Comparison of ENCODE assay signal across 1 cellular context in genomic region chr3:129160891-129161859, GRCh38.
TF ChIP-seq lines count a peak whose summit lies in the region.

Gene ISY1, minus strand, starts transcription at chr3:129161063. Its CDS starts 88 bp downstream, at chr3:129160975.

TF ChIP-seq in HepG2, 621 proteins besides CTCF, POLR2A, EP300 and RAD21 (continued from another document and continues in another):
- TF ChIP-seq, protein P1, sequence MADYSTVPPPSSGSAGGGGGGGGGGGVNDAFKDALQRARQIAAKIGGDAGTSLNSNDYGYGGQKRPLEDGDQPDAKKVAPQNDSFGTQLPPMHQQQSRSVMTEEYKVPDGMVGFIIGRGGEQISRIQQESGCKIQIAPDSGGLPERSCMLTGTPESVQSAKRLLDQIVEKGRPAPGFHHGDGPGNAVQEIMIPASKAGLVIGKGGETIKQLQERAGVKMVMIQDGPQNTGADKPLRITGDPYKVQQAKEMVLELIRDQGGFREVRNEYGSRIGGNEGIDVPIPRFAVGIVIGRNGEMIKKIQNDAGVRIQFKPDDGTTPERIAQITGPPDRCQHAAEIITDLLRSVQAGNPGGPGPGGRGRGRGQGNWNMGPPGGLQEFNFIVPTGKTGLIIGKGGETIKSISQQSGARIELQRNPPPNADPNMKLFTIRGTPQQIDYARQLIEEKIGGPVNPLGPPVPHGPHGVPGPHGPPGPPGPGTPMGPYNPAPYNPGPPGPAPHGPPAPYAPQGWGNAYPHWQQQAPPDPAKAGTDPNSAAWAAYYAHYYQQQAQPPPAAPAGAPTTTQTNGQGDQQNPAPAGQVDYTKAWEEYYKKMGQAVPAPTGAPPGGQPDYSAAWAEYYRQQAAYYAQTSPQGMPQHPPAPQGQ (CRISPR knock-in tag; IDR thresholded peaks at IDR 0.05; ENCODE audit: borderline replicate concordance), result no peak
- peak; percentile 77; the same call in 1 of the 2 replicates for TF ChIP-seq ZNF124 (CRISPR knock-in tag; IDR thresholded peaks at IDR 0.05)
- no peak for TF ChIP-seq RFXANK (CRISPR knock-in tag; IDR thresholded peaks at IDR 0.05)
- no peak for TF ChIP-seq JDP2 (CRISPR knock-in tag; IDR thresholded peaks at IDR 0.05; ENCODE audit: borderline replicate concordance)
- TF ChIP-seq HDAC1 (CRISPR knock-in tag; IDR thresholded peaks at IDR 0.05), result peak; percentile 98
- TF ChIP-seq KLF9 (CRISPR knock-in tag; IDR thresholded peaks at IDR 0.05; ENCODE audit: low read depth), result no peak
- TF ChIP-seq ZFP1 (CRISPR knock-in tag; IDR thresholded peaks at IDR 0.05), result no peak; the same call in 1 of the 2 replicates
- TF ChIP-seq, protein P2, sequence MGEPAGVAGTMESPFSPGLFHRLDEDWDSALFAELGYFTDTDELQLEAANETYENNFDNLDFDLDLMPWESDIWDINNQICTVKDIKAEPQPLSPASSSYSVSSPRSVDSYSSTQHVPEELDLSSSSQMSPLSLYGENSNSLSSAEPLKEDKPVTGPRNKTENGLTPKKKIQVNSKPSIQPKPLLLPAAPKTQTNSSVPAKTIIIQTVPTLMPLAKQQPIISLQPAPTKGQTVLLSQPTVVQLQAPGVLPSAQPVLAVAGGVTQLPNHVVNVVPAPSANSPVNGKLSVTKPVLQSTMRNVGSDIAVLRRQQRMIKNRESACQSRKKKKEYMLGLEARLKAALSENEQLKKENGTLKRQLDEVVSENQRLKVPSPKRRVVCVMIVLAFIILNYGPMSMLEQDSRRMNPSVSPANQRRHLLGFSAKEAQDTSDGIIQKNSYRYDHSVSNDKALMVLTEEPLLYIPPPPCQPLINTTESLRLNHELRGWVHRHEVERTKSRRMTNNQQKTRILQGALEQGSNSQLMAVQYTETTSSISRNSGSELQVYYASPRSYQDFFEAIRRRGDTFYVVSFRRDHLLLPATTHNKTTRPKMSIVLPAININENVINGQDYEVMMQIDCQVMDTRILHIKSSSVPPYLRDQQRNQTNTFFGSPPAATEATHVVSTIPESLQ (CRISPR knock-in tag; conservative IDR thresholded peaks at IDR 0.05), result no peak
- no peak for TF ChIP-seq ZNF451 (CRISPR knock-in tag; IDR thresholded peaks at IDR 0.05)
- TF ChIP-seq, protein P3, sequence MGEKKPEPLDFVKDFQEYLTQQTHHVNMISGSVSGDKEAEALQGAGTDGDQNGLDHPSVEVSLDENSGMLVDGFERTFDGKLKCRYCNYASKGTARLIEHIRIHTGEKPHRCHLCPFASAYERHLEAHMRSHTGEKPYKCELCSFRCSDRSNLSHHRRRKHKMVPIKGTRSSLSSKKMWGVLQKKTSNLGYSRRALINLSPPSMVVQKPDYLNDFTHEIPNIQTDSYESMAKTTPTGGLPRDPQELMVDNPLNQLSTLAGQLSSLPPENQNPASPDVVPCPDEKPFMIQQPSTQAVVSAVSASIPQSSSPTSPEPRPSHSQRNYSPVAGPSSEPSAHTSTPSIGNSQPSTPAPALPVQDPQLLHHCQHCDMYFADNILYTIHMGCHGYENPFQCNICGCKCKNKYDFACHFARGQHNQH (CRISPR knock-in tag; IDR thresholded peaks at IDR 0.05), result peak; percentile 67
- TF ChIP-seq ZMYM4 (CRISPR knock-in tag; IDR thresholded peaks at IDR 0.05), result peak; percentile 79
- TF ChIP-seq ZZZ3 (CRISPR knock-in tag; IDR thresholded peaks at IDR 0.05; ENCODE audit: borderline replicate concordance), result peak; percentile 78; the same call in 1 of the 2 replicates
- no peak for TF ChIP-seq ZNF441 (CRISPR knock-in tag; IDR thresholded peaks at IDR 0.05; ENCODE audit: borderline replicate concordance)
- no peak for TF ChIP-seq TCF12 (IDR thresholded peaks at IDR 0.05)
- TF ChIP-seq TCF12 (CRISPR knock-in tag; IDR thresholded peaks at IDR 0.05), result peak; percentile 77; the same call in 1 of the 2 replicates
- no peak for TF ChIP-seq HOXA7 (CRISPR knock-in tag; IDR thresholded peaks at IDR 0.05)
- TF ChIP-seq ZNF17 (CRISPR knock-in tag; IDR thresholded peaks at IDR 0.05), result no peak
- peak; percentile 11 for TF ChIP-seq TBL1XR1 (IDR thresholded peaks at IDR 0.05; ENCODE audit: borderline replicate concordance, low read length, partially characterized antibody)
- TF ChIP-seq MTA3 (CRISPR knock-in tag; IDR thresholded peaks at IDR 0.05), result no peak
- no peak; the same call in 1 of the 2 replicates for TF ChIP-seq ZMAT3 (CRISPR knock-in tag; conservative IDR thresholded peaks at IDR 0.05)
- no peak for TF ChIP-seq U2AF2 (IDR thresholded peaks at IDR 0.05; ENCODE audit: low read depth, low read length)
- no peak for TF ChIP-seq NR2F6 (IDR thresholded peaks at IDR 0.05)
- TF ChIP-seq NR2F6 (CRISPR knock-in tag; IDR thresholded peaks at IDR 0.05), result no peak
- TF ChIP-seq ZBTB44 (CRISPR knock-in tag; IDR thresholded peaks at IDR 0.05), result no peak
- TF ChIP-seq ZNF510 (CRISPR knock-in tag; IDR thresholded peaks at IDR 0.05; ENCODE audit: low read depth), result peak; percentile 65; the same call in 1 of the 2 replicates
- TF ChIP-seq ZNF225 (CRISPR knock-in tag; IDR thresholded peaks at IDR 0.05), result no peak
- TF ChIP-seq TAF1 (CRISPR knock-in tag; IDR thresholded peaks at IDR 0.05), result peak; percentile 47
- peak; percentile 27; the same call in 1 of the 2 replicates for TF ChIP-seq TBX2 (CRISPR knock-in tag; IDR thresholded peaks at IDR 0.05; ENCODE audit: borderline replicate concordance)
- no peak for TF ChIP-seq TBX3 (IDR thresholded peaks at IDR 0.05; ENCODE audit: borderline replicate concordance)
- no peak for TF ChIP-seq SP1 (IDR thresholded peaks at IDR 0.05)
- peak; percentile 76 for TF ChIP-seq SP1 (CRISPR knock-in tag; IDR thresholded peaks at IDR 0.05)
- no peak; the same call in 1 of the 2 replicates for TF ChIP-seq CHD4 (IDR thresholded peaks at IDR 0.05; ENCODE audit: borderline replicate concordance, low read length)
- TF ChIP-seq DNMT3B (CRISPR knock-in tag; conservative IDR thresholded peaks at IDR 0.05), result no peak; the same call in 1 of the 2 replicates
- TF ChIP-seq MTF1 (CRISPR knock-in tag; IDR thresholded peaks at IDR 0.05), result peak; percentile 79; the same call in 1 of the 2 replicates
- no peak for TF ChIP-seq SOX13 (IDR thresholded peaks at IDR 0.05)
- peak in 1 of 2 experiments; percentile 4; a peak in 1 of 4 replicates for TF ChIP-seq SOX13 (CRISPR knock-in tag; conservative IDR thresholded peaks at IDR 0.05 in 1 of 2, IDR thresholded peaks at IDR 0.05 in 1 of 2)
- no peak; the same call in 1 of the 2 replicates for TF ChIP-seq MIER3 (CRISPR knock-in tag; IDR thresholded peaks at IDR 0.05; ENCODE audit: borderline replicate concordance)
- TF ChIP-seq HNRNPUL1 (IDR thresholded peaks at IDR 0.05; ENCODE audit: low read depth, low read length), result no peak
- peak; percentile 44 for TF ChIP-seq ZBTB7B (CRISPR knock-in tag; IDR thresholded peaks at IDR 0.05)
- TF ChIP-seq ZSCAN9 (CRISPR knock-in tag; IDR thresholded peaks at IDR 0.05; ENCODE audit: borderline replicate concordance), result peak; percentile 36; the same call in 1 of the 2 replicates
- TF ChIP-seq, protein P4, sequence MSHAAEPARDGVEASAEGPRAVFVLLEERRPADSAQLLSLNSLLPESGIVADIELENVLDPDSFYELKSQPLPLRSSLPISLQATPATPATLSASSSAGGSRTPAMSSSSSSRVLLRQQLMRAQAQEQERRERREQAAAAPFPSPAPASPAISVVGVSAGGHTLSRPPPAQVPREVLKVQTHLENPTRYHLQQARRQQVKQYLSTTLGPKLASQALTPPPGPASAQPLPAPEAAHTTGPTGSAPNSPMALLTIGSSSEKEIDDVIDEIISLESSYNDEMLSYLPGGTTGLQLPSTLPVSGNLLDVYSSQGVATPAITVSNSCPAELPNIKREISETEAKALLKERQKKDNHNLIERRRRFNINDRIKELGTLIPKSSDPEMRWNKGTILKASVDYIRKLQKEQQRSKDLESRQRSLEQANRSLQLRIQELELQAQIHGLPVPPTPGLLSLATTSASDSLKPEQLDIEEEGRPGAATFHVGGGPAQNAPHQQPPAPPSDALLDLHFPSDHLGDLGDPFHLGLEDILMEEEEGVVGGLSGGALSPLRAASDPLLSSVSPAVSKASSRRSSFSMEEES (CRISPR knock-in tag; IDR thresholded peaks at IDR 0.05), result peak; percentile 45; the same call in 1 of the 2 replicates
- TF ChIP-seq FLYWCH1 (CRISPR knock-in tag; IDR thresholded peaks at IDR 0.05), result peak; percentile 59; the same call in 1 of the 2 replicates
- TF ChIP-seq REST (IDR thresholded peaks at IDR 0.05; ENCODE audit: borderline replicate concordance in 1 of 2, low read depth in 1 of 2, low read length in 2 of 2), result peak in 1 of 2 experiments; percentile 39; a peak in 1 of 4 replicates
- TF ChIP-seq NFE2L2 (IDR thresholded peaks at IDR 0.05; ENCODE audit: low read length), result no peak
- TF ChIP-seq ZNF30 (CRISPR knock-in tag; IDR thresholded peaks at IDR 0.05), result no peak
- TF ChIP-seq ZNF550 (CRISPR knock-in tag; IDR thresholded peaks at IDR 0.05; ENCODE audit: borderline replicate concordance), result no peak
- peak; percentile 63; the same call in 1 of the 2 replicates for TF ChIP-seq SALL2 (CRISPR knock-in tag; IDR thresholded peaks at IDR 0.05)
- TF ChIP-seq GMEB2 (CRISPR knock-in tag; IDR thresholded peaks at IDR 0.05; ENCODE audit: low read depth), result peak; percentile 58; the same call in 1 of the 2 replicates
- TF ChIP-seq HMG20A (CRISPR knock-in tag; IDR thresholded peaks at IDR 0.05; ENCODE audit: borderline replicate concordance), result no peak
- peak; percentile 62; the same call in 1 of the 2 replicates for TF ChIP-seq ZNF891 (CRISPR knock-in tag; IDR thresholded peaks at IDR 0.05)
- no peak for TF ChIP-seq FOXA3 (CRISPR knock-in tag; IDR thresholded peaks at IDR 0.05)
- TF ChIP-seq MXD1 (CRISPR knock-in tag; IDR thresholded peaks at IDR 0.05), result peak; percentile 82
- no peak for TF ChIP-seq ZBTB26 (CRISPR knock-in tag; IDR thresholded peaks at IDR 0.05; ENCODE audit: borderline replicate concordance)
- TF ChIP-seq CC2D1A (CRISPR knock-in tag; IDR thresholded peaks at IDR 0.05), result 0 out of 2 replicates have a peak, but pooled peaks have one; percentile 49
